ENCODE assay signal across 20 cellular contexts in genomic region chr17:744937-745336, GRCh38. TPM values are rescaled to one million over a fixed set of nuclear protein-coding genes. Genes with fewer than 3 reads are reported as not detected.
DNase-seq lines count a peak whose midpoint lies in the region; ATAC-seq, FAIRE-seq and TF ChIP-seq lines count a peak whose summit lies in the region.
"Had no signal": no experiment of that assay in that cellular context is flagged by ENCODE, and none has a peak within 500 bp of the region (broad histone marks: within the 10 kb centered on the region; RNA-seq: fewer than 3 reads in every experiment).

No MANE protein-coding gene starts in this region.

- POLR2A ChIA-PET in K562 (lab: Yijun Ruan, JAX) = interaction anchor here (0.6 to 1.9 kb wide), 5 partner anchors 8 to 26 kb away, joined by 3 to 7 read pairs (median 4); no protein-coding TSS in a partner anchor

- WGBS in K562 (ENCODE audit: insufficient coverage, low coverage, missing lambda C conversion rate) = 90% methylated on average over 5 of the region's 9 CpGs

- TF ChIP-seq EP300 in K562 (IDR thresholded peaks at IDR 0.05; ENCODE audit: low read length) = no peak

- H3K4me3 ChIP-seq in K562 (no peak overlapping the region), mucosa of descending colon (no peak overlapping the region)
- H3K4me3 ChIP-seq: BLaER1, GM12878, GM23248, HAP-1 had no signal

- no peak for TF ChIP-seq CTCF in K562 (IDR thresholded peaks at IDR 0.05 in 2 of 3, conservative IDR thresholded peaks at IDR 0.05 in 1 of 3; ENCODE audit: insufficient read depth in 2 of 3, low read depth in 1 of 3, low read length in 3 of 3)
- no peak for TF ChIP-seq CTCF in mucosa of descending colon (IDR thresholded peaks at IDR 0.05)
- TF ChIP-seq CTCF in GM20000 (IDR thresholded peaks at IDR 0.05; ENCODE audit: extremely low read depth, missing control alignments) = no peak

- TF ChIP-seq POLR2A in K562 (conservative IDR thresholded peaks at IDR 0.05) = no peak

- no peak for TF ChIP-seq RAD21 in K562 (CRISPR knock-in tag; conservative IDR thresholded peaks at IDR 0.05 in 1 of 2, IDR thresholded peaks at IDR 0.05 in 1 of 2)

- peaks cover 0 to 4% of the 10 kb centered on the region in 2 experiments; a peak in 1 of 5 replicates for H3K4me1 ChIP-seq in K562 (replicated peaks in 1 of 2; ENCODE audit: control insufficient read depth in 2 of 2, insufficient read depth in 2 of 2, low read length in 2 of 2)
- no peaks in the 10 kb centered on the region for H3K4me1 ChIP-seq in mucosa of descending colon (ENCODE audit: low read depth)
- H3K4me1 ChIP-seq: HAP-1 had no signal

- H3K27ac ChIP-seq in K562 (ENCODE audit: extremely low read depth, low read depth, low read length) = no peak overlapping the region
- H3K27ac ChIP-seq: GM23248 had no signal

- no peak overlapping the region for H3K4me3 Mint-ChIP-seq in activated T-cell treated with anti-CD3 and anti-CD28 coated beads, Interleukin-2, amount 50 U/mL, for 24 hours
- H3K4me3 Mint-ChIP-seq in activated T-cell treated with anti-CD3 and anti-CD28 coated beads, Interleukin-2, amount 50 U/mL, for 4 hours = no peak overlapping the region
- H3K4me3 Mint-ChIP-seq in activated naive CD8-positive, alpha-beta T cell treated with anti-CD3 and anti-CD28 coated beads, Interleukin-2, amount 50 U/mL, for 24 hours = no peak overlapping the region
- H3K4me3 Mint-ChIP-seq: CD4-positive, alpha-beta memory T cell; HFFc6 had no signal

- no peak overlapping the region for H3K9ac ChIP-seq in K562 (ENCODE audit: insufficient read depth in 1 of 2, low read depth in 2 of 2, low read length in 2 of 2)
- H3K9ac ChIP-seq: BLaER1, GM23248 had no signal

- H3K27me3 ChIP-seq in K562 (ENCODE audit: control insufficient read depth in 2 of 2, insufficient read depth in 2 of 2, low read length in 2 of 2) = no peaks in the 10 kb centered on the region
- H3K27me3 ChIP-seq: BLaER1 had no signal

- peak overlapping the region; percentile 5 for H3K27ac Mint-ChIP-seq in activated T-cell treated with anti-CD3 and anti-CD28 coated beads, Interleukin-2, amount 50 U/mL, for 24 hours
- no peak overlapping the region for H3K27ac Mint-ChIP-seq in activated naive CD8-positive, alpha-beta T cell treated with anti-CD3 and anti-CD28 coated beads, Interleukin-2, amount 50 U/mL, for 24 hours
- H3K27ac Mint-ChIP-seq: HFFc6 had no signal

- DNase-seq in activated T-cell treated with anti-CD3 and anti-CD28 coated beads, Interleukin-2, amount 50 U/mL, for 24 hours = no peak
- DNase-seq in activated T-cell treated with anti-CD3 and anti-CD28 coated beads, Interleukin-2, amount 50 U/mL, for 4 hours = no peak
- no peak for DNase-seq in K562 (ENCODE audit: extremely low read depth in 1 of 4, low spot score in 3 of 4)
- no peak for DNase-seq in mucosa of descending colon
- DNase-seq in NCI-H128 (lab: John Stamatoyannopoulos, UW; ENCODE audit: unreplicated experiment) = no peak
- DNase-seq in GM20000 (ENCODE audit: low spot score) = no peak
- DNase-seq in activated naive CD8-positive, alpha-beta T cell treated with anti-CD3 and anti-CD28 coated beads, Interleukin-2, amount 50 U/mL, for 24 hours = no peak
- DNase-seq: 8988T; CD4-positive, alpha-beta memory T cell; DMS153; DND-41; EL; GM23248; HFFc6; IMR-90; KBM-7 had no signal

- BruUV-seq in K562 (replicated peaks; lab: Mats Ljungman, UMichigan) = no TSS peak

- H3K9me1 ChIP-seq in K562 (ENCODE audit: control insufficient read depth, insufficient read depth, low read length) = no peaks in the 10 kb centered on the region

- H3K4me1 Mint-ChIP-seq in activated T-cell treated with anti-CD3 and anti-CD28 coated beads, Interleukin-2, amount 50 U/mL, for 24 hours (ENCODE audit: low read depth) = peaks cover 41% of the 10 kb centered on the region
- peaks cover 22% of the 10 kb centered on the region for H3K4me1 Mint-ChIP-seq in activated T-cell treated with anti-CD3 and anti-CD28 coated beads, Interleukin-2, amount 50 U/mL, for 4 hours (ENCODE audit: low read depth)
- H3K4me1 Mint-ChIP-seq in activated naive CD8-positive, alpha-beta T cell treated with anti-CD3 and anti-CD28 coated beads, Interleukin-2, amount 50 U/mL, for 24 hours = peaks cover 30% of the 10 kb centered on the region

- no peak overlapping the region for H2AFZ ChIP-seq in K562 (ENCODE audit: low read depth, low read length)
- H2AFZ ChIP-seq: GM23248 had no signal

- intact Hi-C loops in K562 (cut with micrococcal nuclease) = no loop called here
- intact Hi-C loops in mucosa of descending colon (cut with DNase I, micrococcal nuclease) = no loop called here

- CTCF ChIA-PET in K562 (lab: Yijun Ruan, JAX; ENCODE audit: low intra/inter-chr PET ratio) = no interaction called here

- H4K20me1 ChIP-seq in K562 (replicated peaks; ENCODE audit: control insufficient read depth, insufficient read depth, low read length) = peaks cover 15% of the 10 kb centered on the region

- H3K79me2 ChIP-seq in K562 (ENCODE audit: control insufficient read depth, insufficient read depth, low read length) = peaks cover 43% of the 10 kb centered on the region

- H3K9me3 Mint-ChIP-seq in activated T-cell treated with anti-CD3 and anti-CD28 coated beads, Interleukin-2, amount 50 U/mL, for 24 hours = peaks cover 4% of the 10 kb centered on the region
- no peaks in the 10 kb centered on the region for H3K9me3 Mint-ChIP-seq in activated T-cell treated with anti-CD3 and anti-CD28 coated beads, Interleukin-2, amount 50 U/mL, for 4 hours
- peaks cover 5% of the 10 kb centered on the region for H3K9me3 Mint-ChIP-seq in activated naive CD8-positive, alpha-beta T cell treated with anti-CD3 and anti-CD28 coated beads, Interleukin-2, amount 50 U/mL, for 24 hours
- H3K9me3 Mint-ChIP-seq: CD4-positive, alpha-beta memory T cell had no signal

- no peaks in the 10 kb centered on the region for H3K27me3 Mint-ChIP-seq in activated T-cell treated with anti-CD3 and anti-CD28 coated beads, Interleukin-2, amount 50 U/mL, for 24 hours
- H3K27me3 Mint-ChIP-seq in activated T-cell treated with anti-CD3 and anti-CD28 coated beads, Interleukin-2, amount 50 U/mL, for 4 hours (ENCODE audit: low read depth) = no peaks in the 10 kb centered on the region
- H3K27me3 Mint-ChIP-seq in activated naive CD8-positive, alpha-beta T cell treated with anti-CD3 and anti-CD28 coated beads, Interleukin-2, amount 50 U/mL, for 24 hours = no peaks in the 10 kb centered on the region
- H3K27me3 Mint-ChIP-seq: CD4-positive, alpha-beta memory T cell had no signal

- no peaks in the 10 kb centered on the region for H3K9me3 ChIP-seq in K562 (replicated peaks; ENCODE audit: control insufficient read depth, insufficient read depth, low read depth, low read length)
- no peaks in the 10 kb centered on the region for H3K9me3 ChIP-seq in mucosa of descending colon
- H3K9me3 ChIP-seq: BLaER1, HAP-1 had no signal

- no peak overlapping the region for H3K4me2 ChIP-seq in K562 (ENCODE audit: insufficient read depth, low read length)
- H3K4me2 ChIP-seq: BLaER1 had no signal

- ATAC-seq in activated T-cell treated with anti-CD3 and anti-CD28 coated beads, Interleukin-2, amount 50 U/mL, for 4 hours = no peak
- ATAC-seq in K562 (no peak), mucosa of descending colon (peak; percentile 12)
- no peak for ATAC-seq in activated naive CD8-positive, alpha-beta T cell treated with anti-CD3 and anti-CD28 coated beads, Interleukin-2, amount 50 U/mL, for 24 hours
- ATAC-seq: GM12878 had no signal

- in situ Hi-C loops in K562 (cut with MboI) = no loop called here

- peaks cover 92% of the 10 kb centered on the region for H3K36me3 ChIP-seq in K562 (ENCODE audit: control insufficient read depth, insufficient read depth, low read length)
- H3K36me3 ChIP-seq in mucosa of descending colon (ENCODE audit: low read depth) = no peaks in the 10 kb centered on the region

- no peak for FAIRE-seq in K562 (lab: Jason Lieb, UNC)
- FAIRE-seq: GM12878, GM19239 had no signal

- peaks cover 95% of the 10 kb centered on the region for H3K36me3 Mint-ChIP-seq in activated T-cell treated with anti-CD3 and anti-CD28 coated beads, Interleukin-2, amount 50 U/mL, for 24 hours (ENCODE audit: low read depth)
- H3K36me3 Mint-ChIP-seq in activated T-cell treated with anti-CD3 and anti-CD28 coated beads, Interleukin-2, amount 50 U/mL, for 4 hours (ENCODE audit: insufficient read depth) = peaks cover 44% of the 10 kb centered on the region
- H3K36me3 Mint-ChIP-seq in activated naive CD8-positive, alpha-beta T cell treated with anti-CD3 and anti-CD28 coated beads, Interleukin-2, amount 50 U/mL, for 24 hours (ENCODE audit: low read depth) = peaks cover 66% of the 10 kb centered on the region

RNA-seq across cellular contexts. Expression of gene GEMIN4, which starts 7.1 kb away (rescaled TPM):
- total RNA-seq in activated T-cell treated with anti-CD3 and anti-CD28 coated beads, Interleukin-2, amount 50 U/mL, for 4 hours = 10 to 100 TPM; 71.6 to 86.8 (median 79.5) TPM
- 30.0 and 64.9 TPM in 2 replicates for total RNA-seq in K562 (2011; cell fraction: chromatin; rRNA removed; ENCODE audit: low replicate concordance)
- total RNA-seq in K562 (2011; cell fraction: nucleolus; rRNA removed) = 36.8 and 49.5 TPM in 2 replicates
- total RNA-seq in K562 (2011; cell fraction: nucleoplasm; rRNA removed) = 43.7 and 49.5 TPM in 2 replicates
- total RNA-seq in K562 (2014; rRNA removed) = 16.7 and 25.3 TPM in 2 replicates
- total RNA-seq in K562 (2014; rRNA removed; fragmentation: Illumina TruSeq; extraction: Trizol) = 6.3 and 8.6 TPM in 2 replicates
- total RNA-seq in K562 (2015; rRNA removed; fragmentation: Illumina TruSeq; extraction: Trizol) = 9.4 and 10.5 TPM in 2 replicates
- 36.6 and 38.5 TPM in 2 replicates for total RNA-seq in K562 (2021)
- 10.8 and 23.4 TPM in 2 replicates for polyA plus RNA-seq in K562 (2011; rRNA removed)
- polyA plus RNA-seq in K562 (2011; cell fraction: cytosol; rRNA removed) = 9.8 and 21.2 TPM in 2 replicates
- polyA plus RNA-seq in K562 (2011; cell fraction: nucleus; rRNA removed) = 22.9 and 38.2 TPM in 2 replicates
- 20.2 and 21.9 TPM in 2 replicates for polyA plus RNA-seq in K562 (2012)
- polyA plus RNA-seq in K562 (2014; fragmentation: Illumina TruSeq; extraction: Trizol) = 32.1 and 42.5 TPM in 2 replicates
- 1 to 10 TPM; 1.8 to 2.3 TPM for polyA plus RNA-seq in K562 (2014; fragmentation: Nextera tagmentation; extraction: Ambion mirVana)
- 14.3 and 15.8 TPM in 2 replicates for polyA plus RNA-seq in K562 (2014; rRNA removed)
- polyA minus RNA-seq in K562 (2011; rRNA and poly(A)+ RNA removed) = 12.4 and 15.3 TPM in 2 replicates
- 13.9 and 15.2 TPM in 2 replicates for polyA minus RNA-seq in K562 (2011; cell fraction: cytosol; rRNA and poly(A)+ RNA removed)
- 18.6 and 25.3 TPM in 2 replicates for polyA minus RNA-seq in K562 (2011; cell fraction: nucleus; rRNA and poly(A)+ RNA removed)
- 10 to 100 TPM; 15.5 to 20.3 (median 16.4) TPM for total RNA-seq in mucosa of descending colon

RNA-seq across cellular contexts. Expression of gene TLCD3A, which starts 12.5 kb away (rescaled TPM):
- 10 to 100 TPM in 1 of 3 donors, 1 to 10 TPM in 2; 7.0 to 11.5 (median 7.6) TPM for total RNA-seq in activated T-cell treated with anti-CD3 and anti-CD28 coated beads, Interleukin-2, amount 50 U/mL, for 4 hours
- total RNA-seq in K562 (2011; cell fraction: chromatin; rRNA removed; ENCODE audit: low replicate concordance) = 11.0 and 24.6 TPM in 2 replicates
- 20.4 and 25.5 TPM in 2 replicates for total RNA-seq in K562 (2011; cell fraction: nucleolus; rRNA removed)
- 20.2 and 23.2 TPM in 2 replicates for total RNA-seq in K562 (2011; cell fraction: nucleoplasm; rRNA removed)
- total RNA-seq in K562 (2014; rRNA removed) = 7.9 and 10.8 TPM in 2 replicates
- 5.6 and 6.5 TPM in 2 replicates for total RNA-seq in K562 (2014; rRNA removed; fragmentation: Illumina TruSeq; extraction: Trizol)
- total RNA-seq in K562 (2015; rRNA removed; fragmentation: Illumina TruSeq; extraction: Trizol) = 6.9 and 7.1 TPM in 2 replicates
- 8.7 and 9.3 TPM in 2 replicates for total RNA-seq in K562 (2021)
- polyA plus RNA-seq in K562 (2011; rRNA removed) = 11.9 and 13.5 TPM in 2 replicates
- polyA plus RNA-seq in K562 (2011; cell fraction: cytosol; rRNA removed) = 16.7 and 24.3 TPM in 2 replicates
- polyA plus RNA-seq in K562 (2011; cell fraction: nucleus; rRNA removed) = 8.0 and 11.5 TPM in 2 replicates
- 9.3 and 10.4 TPM in 2 replicates for polyA plus RNA-seq in K562 (2012)
- 8.2 and 9.4 TPM in 2 replicates for polyA plus RNA-seq in K562 (2014; fragmentation: Illumina TruSeq; extraction: Trizol)
- polyA plus RNA-seq in K562 (2014; fragmentation: Nextera tagmentation; extraction: Ambion mirVana) = 1 to 10 TPM; 1.3 to 1.7 TPM
- polyA plus RNA-seq in K562 (2014; rRNA removed) = 7.3 and 9.4 TPM in 2 replicates
- 12.4 and 20.2 TPM in 2 replicates for polyA minus RNA-seq in K562 (2011; rRNA and poly(A)+ RNA removed)
- 10.1 and 10.3 TPM in 2 replicates for polyA minus RNA-seq in K562 (2011; cell fraction: cytosol; rRNA and poly(A)+ RNA removed)
- 4.4 and 5.2 TPM in 2 replicates for polyA minus RNA-seq in K562 (2011; cell fraction: nucleus; rRNA and poly(A)+ RNA removed)
- 10 to 100 TPM in 1 of 3 donors, 1 to 10 TPM in 2; 4.9 to 14.8 (median 6.0) TPM for total RNA-seq in mucosa of descending colon

RNA-seq across cellular contexts. Expression of gene VPS53, which starts 30.3 kb away (rescaled TPM):
- total RNA-seq in activated T-cell treated with anti-CD3 and anti-CD28 coated beads, Interleukin-2, amount 50 U/mL, for 4 hours = 10 to 100 TPM; 65.3 to 72.2 (median 71.4) TPM
- 76.4 and 103 TPM in 2 replicates for total RNA-seq in K562 (2011; cell fraction: chromatin; rRNA removed; ENCODE audit: low replicate concordance)
- 32.6 and 35.0 TPM in 2 replicates for total RNA-seq in K562 (2011; cell fraction: nucleolus; rRNA removed)
- 47.7 and 52.4 TPM in 2 replicates for total RNA-seq in K562 (2011; cell fraction: nucleoplasm; rRNA removed)
- total RNA-seq in K562 (2014; rRNA removed) (4.9 and 9.1 TPM in 2 replicates), K562 (2014; rRNA removed; fragmentation: Illumina TruSeq; extraction: Trizol) (6.9 and 7.1 TPM in 2 replicates), K562 (2015; rRNA removed; fragmentation: Illumina TruSeq; extraction: Trizol) (8.1 and 8.3 TPM in 2 replicates), K562 (2021) (27.5 and 29.1 TPM in 2 replicates), mucosa of descending colon (10 to 100 TPM; 66.8 to 76.8 (median 71.7) TPM)
- polyA plus RNA-seq in K562 (2011; rRNA removed) (9.9 and 12.4 TPM in 2 replicates), K562 (2014; fragmentation: Illumina TruSeq; extraction: Trizol) (8.3 and 8.8 TPM in 2 replicates), K562 (2014; fragmentation: Nextera tagmentation; extraction: Ambion mirVana) (1 to 10 TPM in 1 of 2 experiments, under 1 TPM in 1; 0.90 to 1.3 TPM), K562 (2014; rRNA removed) (6.0 and 8.2 TPM in 2 replicates)
- polyA plus RNA-seq in K562 (2011; cell fraction: cytosol; rRNA removed) = 7.0 and 8.0 TPM in 2 replicates
- 16.7 and 18.6 TPM in 2 replicates for polyA plus RNA-seq in K562 (2011; cell fraction: nucleus; rRNA removed)
- polyA plus RNA-seq in K562 (2012) = 9.9 and 17.0 TPM in 2 replicates
- polyA minus RNA-seq in K562 (2011; rRNA and poly(A)+ RNA removed) = 45.0 and 68.4 TPM in 2 replicates
- polyA minus RNA-seq in K562 (2011; cell fraction: cytosol; rRNA and poly(A)+ RNA removed) = 22.6 and 24.3 TPM in 2 replicates
- polyA minus RNA-seq in K562 (2011; cell fraction: nucleus; rRNA and poly(A)+ RNA removed) = 30.6 and 48.9 TPM in 2 replicates

RNA-seq across cellular contexts. Expression of gene GLOD4, which starts 37.1 kb away (rescaled TPM):
- total RNA-seq in activated T-cell treated with anti-CD3 and anti-CD28 coated beads, Interleukin-2, amount 50 U/mL, for 4 hours = 10 to 100 TPM; 63.7 to 71.9 (median 69.7) TPM
- 41.8 and 82.0 TPM in 2 replicates for total RNA-seq in K562 (2011; cell fraction: chromatin; rRNA removed; ENCODE audit: low replicate concordance)
- total RNA-seq in K562 (2011; cell fraction: nucleolus; rRNA removed) = 22.0 and 26.6 TPM in 2 replicates
- 56.0 and 74.9 TPM in 2 replicates for total RNA-seq in K562 (2011; cell fraction: nucleoplasm; rRNA removed)
- total RNA-seq in K562 (2014; rRNA removed) = 45.3 and 52.0 TPM in 2 replicates
- total RNA-seq in K562 (2014; rRNA removed; fragmentation: Illumina TruSeq; extraction: Trizol) = 52.7 and 61.4 TPM in 2 replicates
- total RNA-seq in K562 (2015; rRNA removed; fragmentation: Illumina TruSeq; extraction: Trizol) = 49.8 and 54.6 TPM in 2 replicates
- 55.2 and 64.9 TPM in 2 replicates for total RNA-seq in K562 (2021)
- 45.6 and 65.9 TPM in 2 replicates for polyA plus RNA-seq in K562 (2011; rRNA removed)
- 17.8 and 37.4 TPM in 2 replicates for polyA plus RNA-seq in K562 (2011; cell fraction: cytosol; rRNA removed)
- 33.7 and 46.6 TPM in 2 replicates for polyA plus RNA-seq in K562 (2011; cell fraction: nucleus; rRNA removed)
- polyA plus RNA-seq in K562 (2012) = 47.2 and 69.3 TPM in 2 replicates
- 67.2 and 67.6 TPM in 2 replicates for polyA plus RNA-seq in K562 (2014; fragmentation: Illumina TruSeq; extraction: Trizol)
- 100 to 1,000 TPM in 1 of 2 experiments, 10 to 100 TPM in 1; 62.3 to 109 TPM for polyA plus RNA-seq in K562 (2014; fragmentation: Nextera tagmentation; extraction: Ambion mirVana)
- polyA plus RNA-seq in K562 (2014; rRNA removed) = 69.2 and 81.7 TPM in 2 replicates
- polyA minus RNA-seq in K562 (2011; rRNA and poly(A)+ RNA removed) = 42.2 and 59.2 TPM in 2 replicates
- polyA minus RNA-seq in K562 (2011; cell fraction: cytosol; rRNA and poly(A)+ RNA removed) = 14.0 and 15.5 TPM in 2 replicates
- polyA minus RNA-seq in K562 (2011; cell fraction: nucleus; rRNA and poly(A)+ RNA removed) = 12.1 and 17.2 TPM in 2 replicates
- total RNA-seq in mucosa of descending colon = 10 to 100 TPM; 64.3 to 97.6 (median 88.5) TPM

RNA-seq across cellular contexts. Expression of gene MRM3, which starts 37.2 kb away (rescaled TPM):
- total RNA-seq in activated T-cell treated with anti-CD3 and anti-CD28 coated beads, Interleukin-2, amount 50 U/mL, for 4 hours = 10 to 100 TPM; 42.3 to 46.9 (median 44.4) TPM
- 19.2 and 25.8 TPM in 2 replicates for total RNA-seq in K562 (2011; cell fraction: chromatin; rRNA removed; ENCODE audit: low replicate concordance)
- 44.0 and 47.0 TPM in 2 replicates for total RNA-seq in K562 (2011; cell fraction: nucleolus; rRNA removed)
- total RNA-seq in K562 (2011; cell fraction: nucleoplasm; rRNA removed) = 23.2 and 27.1 TPM in 2 replicates
- total RNA-seq in K562 (2014; rRNA removed) (24.8 and 40.6 TPM in 2 replicates), K562 (2014; rRNA removed; fragmentation: Illumina TruSeq; extraction: Trizol) (16.4 and 19.4 TPM in 2 replicates), K562 (2015; rRNA removed; fragmentation: Illumina TruSeq; extraction: Trizol) (18.3 and 19.5 TPM in 2 replicates), K562 (2021) (21.2 and 23.0 TPM in 2 replicates), mucosa of descending colon (10 to 100 TPM; 12.2 to 14.8 (median 12.4) TPM)
- polyA plus RNA-seq in K562 (2011; rRNA removed) (19.0 and 23.5 TPM in 2 replicates), K562 (2014; fragmentation: Illumina TruSeq; extraction: Trizol) (13.6 and 18.1 TPM in 2 replicates), K562 (2014; fragmentation: Nextera tagmentation; extraction: Ambion mirVana) (1 to 10 TPM; 2.4 to 3.7 TPM), K562 (2014; rRNA removed) (19.4 and 24.4 TPM in 2 replicates)
- polyA plus RNA-seq in K562 (2011; cell fraction: cytosol; rRNA removed) = 15.6 and 17.3 TPM in 2 replicates
- polyA plus RNA-seq in K562 (2011; cell fraction: nucleus; rRNA removed) = 13.2 and 17.1 TPM in 2 replicates
- polyA plus RNA-seq in K562 (2012) = 11.2 and 20.0 TPM in 2 replicates
- 21.9 and 22.4 TPM in 2 replicates for polyA minus RNA-seq in K562 (2011; rRNA and poly(A)+ RNA removed)
- polyA minus RNA-seq in K562 (2011; cell fraction: cytosol; rRNA and poly(A)+ RNA removed) = 12.9 and 13.9 TPM in 2 replicates
- polyA minus RNA-seq in K562 (2011; cell fraction: nucleus; rRNA and poly(A)+ RNA removed) = 18.4 and 26.4 TPM in 2 replicates
